1 cellular context compared by ENCODE assay signal in genomic region chr1:43389326-43390313, GRCh38.
TF ChIP-seq lines count a peak whose summit lies in the region.

Gene MED8, minus strand, starts transcription at chr1:43389800. Its CDS starts 36 bp downstream, at chr1:43389764.
Gene SZT2, plus strand, starts transcription at chr1:43389899. Its CDS starts 70 bp downstream, at chr1:43389969.

TF ChIP-seq in liver, 16 proteins besides CTCF, POLR2A, EP300 and RAD21 (continued from another document):
- TF ChIP-seq, protein P1, sequence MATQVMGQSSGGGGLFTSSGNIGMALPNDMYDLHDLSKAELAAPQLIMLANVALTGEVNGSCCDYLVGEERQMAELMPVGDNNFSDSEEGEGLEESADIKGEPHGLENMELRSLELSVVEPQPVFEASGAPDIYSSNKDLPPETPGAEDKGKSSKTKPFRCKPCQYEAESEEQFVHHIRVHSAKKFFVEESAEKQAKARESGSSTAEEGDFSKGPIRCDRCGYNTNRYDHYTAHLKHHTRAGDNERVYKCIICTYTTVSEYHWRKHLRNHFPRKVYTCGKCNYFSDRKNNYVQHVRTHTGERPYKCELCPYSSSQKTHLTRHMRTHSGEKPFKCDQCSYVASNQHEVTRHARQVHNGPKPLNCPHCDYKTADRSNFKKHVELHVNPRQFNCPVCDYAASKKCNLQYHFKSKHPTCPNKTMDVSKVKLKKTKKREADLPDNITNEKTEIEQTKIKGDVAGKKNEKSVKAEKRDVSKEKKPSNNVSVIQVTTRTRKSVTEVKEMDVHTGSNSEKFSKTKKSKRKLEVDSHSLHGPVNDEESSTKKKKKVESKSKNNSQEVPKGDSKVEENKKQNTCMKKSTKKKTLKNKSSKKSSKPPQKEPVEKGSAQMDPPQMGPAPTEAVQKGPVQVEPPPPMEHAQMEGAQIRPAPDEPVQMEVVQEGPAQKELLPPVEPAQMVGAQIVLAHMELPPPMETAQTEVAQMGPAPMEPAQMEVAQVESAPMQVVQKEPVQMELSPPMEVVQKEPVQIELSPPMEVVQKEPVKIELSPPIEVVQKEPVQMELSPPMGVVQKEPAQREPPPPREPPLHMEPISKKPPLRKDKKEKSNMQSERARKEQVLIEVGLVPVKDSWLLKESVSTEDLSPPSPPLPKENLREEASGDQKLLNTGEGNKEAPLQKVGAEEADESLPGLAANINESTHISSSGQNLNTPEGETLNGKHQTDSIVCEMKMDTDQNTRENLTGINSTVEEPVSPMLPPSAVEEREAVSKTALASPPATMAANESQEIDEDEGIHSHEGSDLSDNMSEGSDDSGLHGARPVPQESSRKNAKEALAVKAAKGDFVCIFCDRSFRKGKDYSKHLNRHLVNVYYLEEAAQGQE (IDR thresholded peaks at IDR 0.05): peak; percentile 51
- peak; percentile 77 for TF ChIP-seq SP1 (IDR thresholded peaks at IDR 0.05)
- TF ChIP-seq EGR1 (IDR thresholded peaks at IDR 0.05; ENCODE audit: low read depth in 2 of 2): peak in 1 of 2 donors; percentile 68
- peak; percentile 93 for TF ChIP-seq NR2F2 (IDR thresholded peaks at IDR 0.05)
- TF ChIP-seq GABPA (IDR thresholded peaks at IDR 0.05 in 1 of 2, conservative IDR thresholded peaks at IDR 0.05 in 1 of 2): peak; percentile 93 to 99
- TF ChIP-seq JUND (IDR thresholded peaks at IDR 0.05): no peak
- no peak for TF ChIP-seq YY1 (IDR thresholded peaks at IDR 0.05)
TF ChIP-seq in liver: peak in this region for 6.
